In the genomic region with DNA sequence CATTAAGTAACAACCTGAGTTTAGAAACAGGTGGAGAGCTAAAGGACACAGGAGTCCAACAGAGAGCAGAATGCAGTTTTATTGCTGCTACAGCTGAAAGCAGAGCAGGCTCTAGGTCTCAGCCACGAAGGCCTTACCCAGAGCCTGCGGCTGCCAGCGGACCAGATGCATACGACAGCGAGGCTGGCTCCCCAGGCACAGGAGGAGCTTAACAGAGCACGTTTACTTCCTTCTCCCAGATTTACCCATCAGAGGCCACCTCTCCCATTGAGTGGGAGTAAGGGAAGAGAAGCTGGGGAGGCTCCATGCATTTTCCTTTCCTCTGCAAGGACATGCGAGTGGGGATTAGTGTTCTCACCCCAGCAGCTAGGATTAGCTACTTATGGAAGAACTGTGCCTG, we compare ENCODE assay signal across 1 cellular context.
TF ChIP-seq lines count a peak whose summit lies in the region.

No MANE protein-coding gene starts in this region.

TF ChIP-seq in WTC11, 78 proteins besides CTCF, POLR2A, EP300 and RAD21 (continued from another document):
- TF ChIP-seq EMX1 (CRISPR knock-in tag; IDR thresholded peaks at IDR 0.05) (no peak), JUN (CRISPR knock-in tag; IDR thresholded peaks at IDR 0.05) (no peak), ZNF396 (CRISPR knock-in tag; IDR thresholded peaks at IDR 0.05; ENCODE audit: borderline replicate concordance) (no peak)
- TF ChIP-seq, protein P1, sequence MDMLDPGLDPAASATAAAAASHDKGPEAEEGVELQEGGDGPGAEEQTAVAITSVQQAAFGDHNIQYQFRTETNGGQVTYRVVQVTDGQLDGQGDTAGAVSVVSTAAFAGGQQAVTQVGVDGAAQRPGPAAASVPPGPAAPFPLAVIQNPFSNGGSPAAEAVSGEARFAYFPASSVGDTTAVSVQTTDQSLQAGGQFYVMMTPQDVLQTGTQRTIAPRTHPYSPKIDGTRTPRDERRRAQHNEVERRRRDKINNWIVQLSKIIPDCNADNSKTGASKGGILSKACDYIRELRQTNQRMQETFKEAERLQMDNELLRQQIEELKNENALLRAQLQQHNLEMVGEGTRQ (CRISPR knock-in tag; IDR thresholded peaks at IDR 0.05) = no peak
- TF ChIP-seq, protein P2, sequence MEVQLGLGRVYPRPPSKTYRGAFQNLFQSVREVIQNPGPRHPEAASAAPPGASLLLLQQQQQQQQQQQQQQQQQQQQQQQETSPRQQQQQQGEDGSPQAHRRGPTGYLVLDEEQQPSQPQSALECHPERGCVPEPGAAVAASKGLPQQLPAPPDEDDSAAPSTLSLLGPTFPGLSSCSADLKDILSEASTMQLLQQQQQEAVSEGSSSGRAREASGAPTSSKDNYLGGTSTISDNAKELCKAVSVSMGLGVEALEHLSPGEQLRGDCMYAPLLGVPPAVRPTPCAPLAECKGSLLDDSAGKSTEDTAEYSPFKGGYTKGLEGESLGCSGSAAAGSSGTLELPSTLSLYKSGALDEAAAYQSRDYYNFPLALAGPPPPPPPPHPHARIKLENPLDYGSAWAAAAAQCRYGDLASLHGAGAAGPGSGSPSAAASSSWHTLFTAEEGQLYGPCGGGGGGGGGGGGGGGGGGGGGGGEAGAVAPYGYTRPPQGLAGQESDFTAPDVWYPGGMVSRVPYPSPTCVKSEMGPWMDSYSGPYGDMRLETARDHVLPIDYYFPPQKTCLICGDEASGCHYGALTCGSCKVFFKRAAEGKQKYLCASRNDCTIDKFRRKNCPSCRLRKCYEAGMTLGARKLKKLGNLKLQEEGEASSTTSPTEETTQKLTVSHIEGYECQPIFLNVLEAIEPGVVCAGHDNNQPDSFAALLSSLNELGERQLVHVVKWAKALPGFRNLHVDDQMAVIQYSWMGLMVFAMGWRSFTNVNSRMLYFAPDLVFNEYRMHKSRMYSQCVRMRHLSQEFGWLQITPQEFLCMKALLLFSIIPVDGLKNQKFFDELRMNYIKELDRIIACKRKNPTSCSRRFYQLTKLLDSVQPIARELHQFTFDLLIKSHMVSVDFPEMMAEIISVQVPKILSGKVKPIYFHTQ (CRISPR knock-in tag; IDR thresholded peaks at IDR 0.05) = no peak
- TF ChIP-seq, protein P3, sequence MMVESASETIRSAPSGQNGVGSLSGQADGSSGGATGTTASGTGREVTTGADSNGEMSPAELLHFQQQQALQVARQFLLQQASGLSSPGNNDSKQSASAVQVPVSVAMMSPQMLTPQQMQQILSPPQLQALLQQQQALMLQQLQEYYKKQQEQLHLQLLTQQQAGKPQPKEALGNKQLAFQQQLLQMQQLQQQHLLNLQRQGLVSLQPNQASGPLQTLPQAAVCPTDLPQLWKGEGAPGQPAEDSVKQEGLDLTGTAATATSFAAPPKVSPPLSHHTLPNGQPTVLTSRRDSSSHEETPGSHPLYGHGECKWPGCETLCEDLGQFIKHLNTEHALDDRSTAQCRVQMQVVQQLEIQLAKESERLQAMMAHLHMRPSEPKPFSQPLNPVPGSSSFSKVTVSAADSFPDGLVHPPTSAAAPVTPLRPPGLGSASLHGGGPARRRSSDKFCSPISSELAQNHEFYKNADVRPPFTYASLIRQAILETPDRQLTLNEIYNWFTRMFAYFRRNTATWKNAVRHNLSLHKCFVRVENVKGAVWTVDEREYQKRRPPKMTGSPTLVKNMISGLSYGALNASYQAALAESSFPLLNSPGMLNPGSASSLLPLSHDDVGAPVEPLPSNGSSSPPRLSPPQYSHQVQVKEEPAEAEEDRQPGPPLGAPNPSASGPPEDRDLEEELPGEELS (CRISPR knock-in tag; IDR thresholded peaks at IDR 0.05) = no peak
- TF ChIP-seq, protein P4, sequence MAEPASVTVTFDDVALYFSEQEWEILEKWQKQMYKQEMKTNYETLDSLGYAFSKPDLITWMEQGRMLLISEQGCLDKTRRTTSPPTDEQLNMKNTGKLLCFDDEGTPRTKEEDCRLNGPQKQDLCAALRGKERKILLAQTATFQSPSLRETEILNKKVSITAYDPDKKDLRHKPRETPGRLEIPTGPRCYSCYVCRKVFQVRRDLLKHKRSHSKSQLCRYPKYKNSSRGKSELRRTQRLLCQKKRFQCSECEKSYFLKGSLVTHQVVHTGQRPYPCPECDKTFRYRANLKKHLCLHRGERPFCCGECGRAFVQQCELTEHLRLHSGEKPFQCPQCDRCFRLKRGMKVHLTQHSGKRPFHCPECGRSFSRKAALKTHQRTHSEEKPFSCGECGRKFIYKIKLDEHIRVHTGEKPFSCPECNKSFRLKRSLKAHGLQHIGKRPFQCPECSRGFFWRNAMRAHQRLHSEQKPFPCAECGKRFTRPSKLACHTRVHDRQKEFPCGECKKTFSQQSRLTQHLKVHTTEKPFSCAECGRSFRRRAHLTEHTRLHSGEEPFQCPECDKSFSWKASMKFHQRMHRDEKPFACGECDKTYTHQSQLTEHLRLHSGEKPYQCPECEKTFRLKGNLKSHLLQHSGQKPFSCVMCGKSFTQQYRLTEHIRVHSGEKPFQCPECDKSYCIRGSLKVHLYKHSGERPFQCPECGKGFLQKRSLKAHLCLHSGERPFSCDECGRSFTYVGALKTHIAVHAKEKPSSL (CRISPR knock-in tag; conservative IDR thresholded peaks at IDR 0.05) = no peak
- TF ChIP-seq, protein P5, sequence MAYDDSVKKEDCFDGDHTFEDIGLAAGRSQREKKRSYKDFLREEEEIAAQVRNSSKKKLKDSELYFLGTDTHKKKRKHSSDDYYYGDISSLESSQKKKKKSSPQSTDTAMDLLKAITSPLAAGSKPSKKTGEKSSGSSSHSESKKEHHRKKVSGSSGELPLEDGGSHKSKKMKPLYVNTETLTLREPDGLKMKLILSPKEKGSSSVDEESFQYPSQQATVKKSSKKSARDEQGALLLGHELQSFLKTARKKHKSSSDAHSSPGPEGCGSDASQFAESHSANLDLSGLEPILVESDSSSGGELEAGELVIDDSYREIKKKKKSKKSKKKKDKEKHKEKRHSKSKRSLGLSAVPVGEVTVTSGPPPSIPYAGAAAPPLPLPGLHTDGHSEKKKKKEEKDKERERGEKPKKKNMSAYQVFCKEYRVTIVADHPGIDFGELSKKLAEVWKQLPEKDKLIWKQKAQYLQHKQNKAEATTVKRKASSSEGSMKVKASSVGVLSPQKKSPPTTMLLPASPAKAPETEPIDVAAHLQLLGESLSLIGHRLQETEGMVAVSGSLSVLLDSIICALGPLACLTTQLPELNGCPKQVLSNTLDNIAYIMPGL (CRISPR knock-in tag; IDR thresholded peaks at IDR 0.05) = no peak
TF ChIP-seq in WTC11: peak in this region for 0.
